17 cellular contexts compared by ENCODE assay signal in genomic region chr13:77532983-77533382, GRCh38. TPM values are rescaled to one million over a fixed set of nuclear protein-coding genes. Genes with fewer than 3 reads are reported as not detected.
DNase-seq lines count a peak whose midpoint lies in the region; FAIRE-seq and TF ChIP-seq lines count a peak whose summit lies in the region.
"Had no signal": no experiment of that assay in that cellular context is flagged by ENCODE, and none has a peak within 500 bp of the region (broad histone marks: within the 10 kb centered on the region; RNA-seq: fewer than 3 reads in every experiment).

No MANE protein-coding gene starts in this region.

- H3K4me2 ChIP-seq in H1 (ENCODE audit: insufficient read depth in 1 of 2, low read depth in 2 of 2, low read length in 2 of 2) = no peak overlapping the region
- H3K4me2 ChIP-seq: BLaER1, GM23338 had no signal

- no peak overlapping the region for H2BK12ac ChIP-seq in H1 (ENCODE audit: low read depth, low read length)

- H3K27ac Mint-ChIP-seq in MCF 10A (ENCODE audit: low read depth, unreplicated experiment) = no peak overlapping the region
- H3K27ac Mint-ChIP-seq: CD8-positive, alpha-beta memory T cell; GM23338; H9 had no signal

- CTCF ChIA-PET in H1 (lab: Charles Lee; ENCODE audit: partially characterized antibody) (no interaction called here), MCF 10A (lab: Yijun Ruan, JAX) (interaction anchor here (1.0 to 2.1 kb wide), 3 partner anchors 9 to 40 kb away, joined by 3 to 9 read pairs (median 5); no protein-coding TSS in a partner anchor)

- H3K9me3 Mint-ChIP-seq in MCF 10A (ENCODE audit: unreplicated experiment) = no peaks in the 10 kb centered on the region
- H3K9me3 Mint-ChIP-seq: CD8-positive, alpha-beta memory T cell; GM23338; H9 had no signal

- no peak overlapping the region for H2AK5ac ChIP-seq in H1 (ENCODE audit: low read depth, low read length)

- H3K4me1 ChIP-seq in H1 (replicated peaks in 1 of 4; ENCODE audit: control insufficient read depth in 3 of 4, insufficient read depth in 4 of 4, low read length in 3 of 4) (no peaks in the 10 kb centered on the region), esophagus squamous epithelium (peaks cover 0 to 50% (median 0%) of the 10 kb centered on the region in 3 donors)

- H2BK20ac ChIP-seq in H1 (ENCODE audit: low read length) = no peak overlapping the region

- H3K27me3 ChIP-seq in H1 (replicated peaks in 1 of 4; ENCODE audit: control insufficient read depth in 3 of 4, extremely low read depth in 1 of 4, insufficient read depth in 3 of 4, low read length in 3 of 4) (no peaks in the 10 kb centered on the region), esophagus squamous epithelium (peaks cover 0 to 7% (median 0%) of the 10 kb centered on the region in 4 donors)
- H3K27me3 ChIP-seq: BLaER1 had no signal

- H3K4me1 Mint-ChIP-seq in MCF 10A (ENCODE audit: insufficient read depth, unreplicated experiment) = peaks cover 23% of the 10 kb centered on the region
- H3K4me1 Mint-ChIP-seq: CD8-positive, alpha-beta memory T cell; GM23338 had no signal

- no peaks in the 10 kb centered on the region for H3K79me1 ChIP-seq in H1 (ENCODE audit: low read depth, low read length)

- 92% methylated on average over 2 of the region's 2 CpGs; no CpG with 5 or more reads in 1 of the 2 experiments for WGBS in H1 (ENCODE audit: extremely low coverage in 1 of 2, insufficient coverage in 1 of 2, insufficient read length in 1 of 2, insufficient replicate concordance in 2 of 2, low coverage in 1 of 2, low lambda C conversion rate in 2 of 2, missing lambda C conversion rate in 1 of 2), 2 experiments
- whole genome bisulfite sequencing in esophagus squamous epithelium, 2 donors = 59 to 65% methylated on average over 2 of the region's 2 CpGs

- H3K14ac ChIP-seq in H1 (ENCODE audit: insufficient read length) = no peak overlapping the region

- no peaks in the 10 kb centered on the region for H3K36me3 ChIP-seq in H1 (ENCODE audit: control insufficient read depth in 2 of 4, insufficient read depth in 4 of 4, low read length in 3 of 4)
- H3K36me3 ChIP-seq in esophagus squamous epithelium = no peaks in the 10 kb centered on the region
- H3K36me3 ChIP-seq: BLaER1 had no signal

- H2BK5ac ChIP-seq in H1 (ENCODE audit: low read depth, low read length) = no peak overlapping the region

- no TSS peak for BruUV-seq in MCF 10A (replicated peaks; lab: Mats Ljungman, UMichigan)

- H3K36me3 Mint-ChIP-seq in MCF 10A (ENCODE audit: insufficient read depth, unreplicated experiment) = no peaks in the 10 kb centered on the region
- H3K36me3 Mint-ChIP-seq: CD8-positive, alpha-beta memory T cell had no signal

- H3K9ac ChIP-seq in H1 (replicated peaks in 1 of 4; ENCODE audit: extremely low read depth in 1 of 4, low read depth in 3 of 4, low read length in 3 of 4) = no peak overlapping the region
- H3K9ac ChIP-seq: BLaER1 had no signal

- H2BK15ac ChIP-seq in H1 (ENCODE audit: low read length) = no peak overlapping the region

- TF ChIP-seq RAD21 in Ishikawa (IDR thresholded peaks at IDR 0.05; ENCODE audit: low read depth) = no peak
- no peak for TF ChIP-seq RAD21 in H1 (IDR thresholded peaks at IDR 0.05 in 1 of 2, conservative IDR thresholded peaks at IDR 0.05 in 1 of 2; ENCODE audit: low read depth in 2 of 2, low read length in 2 of 2)

- 0 out of 2 replicates have a peak, but pooled peaks have one; percentile 23 for TF ChIP-seq EP300 in Ishikawa (IDR thresholded peaks at IDR 0.05; ENCODE audit: borderline replicate concordance)
- no peak for TF ChIP-seq EP300 in H1 (IDR thresholded peaks at IDR 0.05; ENCODE audit: borderline replicate concordance in 1 of 2, low read depth in 2 of 2, low read length in 2 of 2)

- H4K5ac ChIP-seq in H1 (ENCODE audit: insufficient read length, low read depth, low read length) = no peak overlapping the region

- intact Hi-C loops in esophagus squamous epithelium (cut with DNase I) (no loop called here), MCF 10A (cut with micrococcal nuclease) (no loop called here)

- no peak overlapping the region for H4K91ac ChIP-seq in H1 (replicated peaks; ENCODE audit: insufficient read length, low read length)

- TF ChIP-seq CTCF in H1 (IDR thresholded peaks at IDR 0.05; ENCODE audit: control extremely low read depth in 1 of 3, insufficient read depth in 1 of 3, low read depth in 1 of 3, low read length in 3 of 3) (no peak), esophagus squamous epithelium (IDR thresholded peaks at IDR 0.05) (no peak), D721Med (IDR thresholded peaks at IDR 0.05; ENCODE audit: insufficient read depth, missing control alignments) (no peak), MCF 10A (IDR thresholded peaks at IDR 0.05; ENCODE audit: unreplicated experiment) (no peak)

- FAIRE-seq in H1 (lab: Jason Lieb, UNC) (no peak), D721Med (lab: Jason Lieb, UNC) (no peak)
- FAIRE-seq: GM12878, GM18507 had no signal

- POLR2A ChIA-PET in H1 (lab: Charles Lee; ENCODE audit: partially characterized antibody) (no interaction called here), MCF 10A (lab: Yijun Ruan, JAX) (interaction anchor here (0.9 kb wide), 1 partner anchor 10 kb away, joined by 5 read pairs; no protein-coding TSS in a partner anchor)

- H3K9me3 ChIP-seq in H1 (ENCODE audit: insufficient read depth in 2 of 2, low read depth in 1 of 2, low read length in 1 of 2) = no peaks in the 10 kb centered on the region
- no peaks in the 10 kb centered on the region for H3K9me3 ChIP-seq in esophagus squamous epithelium
- H3K9me3 ChIP-seq: BLaER1 had no signal

- no peak overlapping the region for H4K8ac ChIP-seq in H1 (ENCODE audit: extremely low read depth, insufficient read depth, low read length)

- no peaks in the 10 kb centered on the region for H4K20me1 ChIP-seq in H1 (replicated peaks in 1 of 2; ENCODE audit: control insufficient read depth in 1 of 2, insufficient read depth in 2 of 2, low read length in 2 of 2)
- H4K20me1 ChIP-seq: BLaER1 had no signal

- H3K27ac ChIP-seq in H1 (ENCODE audit: low read depth, low read length) (no peak overlapping the region), esophagus squamous epithelium (peak overlapping the region; percentile 23 to 87 (median 78))
- H3K27ac ChIP-seq: 22Rv1, BLaER1 had no signal

- H3K4me3 Mint-ChIP-seq in MCF 10A (ENCODE audit: unreplicated experiment) = no peak overlapping the region
- H3K4me3 Mint-ChIP-seq: CD8-positive, alpha-beta memory T cell; GM23338; H9 had no signal

- H3K56ac ChIP-seq in H1 (replicated peaks; ENCODE audit: insufficient read length, low read depth, low read length) = no peak overlapping the region

- DNase-seq in H1 (ENCODE audit: low read depth in 1 of 2, low spot score in 2 of 2) (no peak), esophagus squamous epithelium (lab: John Stamatoyannopoulos, UW) (no peak), renal cortical epithelial cell (ENCODE audit: low read depth) (peak; percentile 26), NCI-H1092 treated with DMSO at 0.1 percent for 48 hours (lab: John Stamatoyannopoulos, UW) (no peak), D721Med (ENCODE audit: insufficient read length, low spot score) (no peak), MCF 10A (ENCODE audit: unreplicated experiment) (no peak)
- DNase-seq in NK-92 treated with Interleukin-12 subunit alpha and Interleukin-12 subunit beta, amount 100 ng/mL, for 24 hours (lab: John Stamatoyannopoulos, UW) = no peak
- DNase-seq: AML-193; CD8-positive, alpha-beta memory T cell; DMS 273 treated with DMSO at 0.1 percent for 48 hours; H9 had no signal

- no peak overlapping the region for H2BK120ac ChIP-seq in H1 (replicated peaks; ENCODE audit: low read depth, low read length)

- no peak overlapping the region for H3K4ac ChIP-seq in H1 (replicated peaks; ENCODE audit: insufficient read length, low read depth, low read length)

- no peaks in the 10 kb centered on the region for H3K79me2 ChIP-seq in H1 (ENCODE audit: control insufficient read depth in 1 of 2, insufficient read depth in 2 of 2, low read length in 2 of 2)

- H2AFZ ChIP-seq in H1 (ENCODE audit: low read length) = 0 out of 2 replicates have a peak overlapping the region, but pooled peaks have one; percentile 41
- H2AFZ ChIP-seq: GM23338 had no signal

- H3K4me3 ChIP-seq in H1 (ENCODE audit: extremely low read depth in 1 of 4, insufficient read depth in 2 of 4, low read depth in 3 of 4, low read length in 4 of 4) (no peak overlapping the region), esophagus squamous epithelium (no peak overlapping the region)
- H3K4me3 ChIP-seq: BLaER1, GM12878, GM23338 had no signal

- H3K27me3 Mint-ChIP-seq in MCF 10A (ENCODE audit: insufficient read depth, unreplicated experiment) = no peaks in the 10 kb centered on the region

- no peak for TF ChIP-seq POLR2A in H1 (IDR thresholded peaks at IDR 0.05; ENCODE audit: control extremely low read depth in 1 of 2, low read depth in 2 of 2, low read length in 2 of 2)
- no peak for TF ChIP-seq POLR2A in esophagus squamous epithelium (IDR thresholded peaks at IDR 0.05)

- no peak overlapping the region for H3K23ac ChIP-seq in H1 (ENCODE audit: insufficient read length)

- no peak overlapping the region for H3K18ac ChIP-seq in H1 (ENCODE audit: extremely low read depth, low read length)

- no peaks in the 10 kb centered on the region for H3K23me2 ChIP-seq in H1 (ENCODE audit: low read depth, low read length)

TF ChIP-seq in Ishikawa, 13 proteins besides CTCF, POLR2A, EP300 and RAD21 (continues in another document):
- TF ChIP-seq TEAD4 (IDR thresholded peaks at IDR 0.05) = peak; percentile 77

TF ChIP-seq in H1, 55 proteins besides CTCF, POLR2A, EP300 and RAD21:
- TF ChIP-seq HDAC6 (IDR thresholded peaks at IDR 0.05; ENCODE audit: low read depth, low read length) = no peak
- TF ChIP-seq POLR2AphosphoS5 (IDR thresholded peaks at IDR 0.05; ENCODE audit: low read depth, low read length) = no peak
- TF ChIP-seq SIX5 (IDR thresholded peaks at IDR 0.05; ENCODE audit: low read depth, low read length) = no peak
- TF ChIP-seq KDM5A (IDR thresholded peaks at IDR 0.05; ENCODE audit: low read length) = no peak
- TF ChIP-seq JUN (IDR thresholded peaks at IDR 0.05; ENCODE audit: low read depth, low read length) = no peak
- TF ChIP-seq JUND (IDR thresholded peaks at IDR 0.05; ENCODE audit: low read length) = no peak
- TF ChIP-seq BCL11A (IDR thresholded peaks at IDR 0.05; ENCODE audit: low read depth in 2 of 2, low read length in 2 of 2) = no peak

RNA-seq across cellular contexts. Expression of gene SCEL, which starts 2.5 kb away (rescaled TPM):
- total RNA-seq in H1 (2021; fragmentation: NEBNext Ultra II Directional; extraction: Animal tissue kit (Norgen Biotek cat#: 25700)) = not detected in 2 replicates
- polyA plus RNA-seq in H1 (2011; rRNA removed) = not detected in 2 replicates
- not detected for polyA plus RNA-seq in H1 (2011; cell fraction: cytosol; rRNA removed)
- polyA plus RNA-seq in H1 (2011; cell fraction: nucleus; rRNA removed) = not detected
- polyA plus RNA-seq in H1 (2012, experiment 1 of 2) = not detected in 4 replicates
- polyA plus RNA-seq in H1 (2012, experiment 2 of 2) = not detected
- not detected for polyA plus RNA-seq in H1 (2013, experiment 1 of 2)
- polyA plus RNA-seq in H1 (2013, experiment 2 of 2) = not detected
- polyA minus RNA-seq in H1 (2011; rRNA and poly(A)+ RNA removed) = not detected in 2 replicates
- polyA minus RNA-seq in H1 (2011; cell fraction: cytosol; rRNA and poly(A)+ RNA removed) = not detected
- polyA minus RNA-seq in H1 (2011; cell fraction: nucleus; rRNA and poly(A)+ RNA removed) = not detected
- total RNA-seq in esophagus squamous epithelium = 100 to 1,000 TPM; 255 to 453 (median 376) TPM
- 4.6 and 255 TPM in 2 replicates for total RNA-seq in renal cortical epithelial cell
- total RNA-seq in MCF 10A (2022) = 1.0 and 1.3 TPM in 2 replicates
- total RNA-seq: CD8-positive, alpha-beta memory T cell; GM23338; H9 had no signal
- polyA plus RNA-seq: CD8-positive, alpha-beta memory T cell; GM23338 had no signal
